26 cellular contexts compared by ENCODE assay signal in genomic region chr14:76019676-76020075, GRCh38. TPM values are rescaled to one million over a fixed set of nuclear protein-coding genes. Genes with fewer than 3 reads are reported as not detected.
DNase-seq lines count a peak whose midpoint lies in the region; ATAC-seq, FAIRE-seq and TF ChIP-seq lines count a peak whose summit lies in the region.
"Had no signal": no experiment of that assay in that cellular context is flagged by ENCODE, and none has a peak within 500 bp of the region (broad histone marks: within the 10 kb centered on the region; RNA-seq: fewer than 3 reads in every experiment).

No MANE protein-coding gene starts in this region.

- no TSS peak for BruUV-seq in K562 (replicated peaks; lab: Mats Ljungman, UMichigan)

- H4K20me1 ChIP-seq in K562 (replicated peaks; ENCODE audit: control insufficient read depth, insufficient read depth, low read length), result no peaks in the 10 kb centered on the region
- H4K20me1 ChIP-seq: BLaER1 treated with 17β-estradiol and CSF1 and Interleukin-3, amounts not matched to agents 10 nM and 100 nM had no signal

- in situ Hi-C loops in K562 (cut with MboI), result no loop called here

- TF ChIP-seq EP300 in K562 (IDR thresholded peaks at IDR 0.05; ENCODE audit: low read length), result no peak

- peaks cover 44% of the 10 kb centered on the region for H3K36me3 Mint-ChIP-seq in activated CD4-positive, alpha-beta memory T cell treated with anti-CD3 and anti-CD28 coated beads for 36 hours

- H3K27ac Mint-ChIP-seq in activated CD4-positive, alpha-beta memory T cell treated with anti-CD3 and anti-CD28 coated beads for 36 hours, result no peak overlapping the region
- H3K27ac Mint-ChIP-seq: CD14-positive monocyte; CD4-positive, alpha-beta T cell; GM23338; H9; HFFc6 had no signal

- no peak overlapping the region for H2AFZ ChIP-seq in K562 (ENCODE audit: low read depth, low read length)
- H2AFZ ChIP-seq: GM23338 had no signal

- POLR2A ChIA-PET in K562 (lab: Yijun Ruan, JAX), result no interaction called here
- POLR2A ChIA-PET in activated CD4-positive, alpha-beta memory T cell treated with anti-CD3 and anti-CD28 coated beads for 36 hours (lab: Charles Lee), result no interaction called here

- no peak overlapping the region for H3K9ac ChIP-seq in K562 (ENCODE audit: insufficient read depth in 1 of 2, low read depth in 2 of 2, low read length in 2 of 2)
- H3K9ac ChIP-seq: BLaER1 treated with 17β-estradiol and CSF1 and Interleukin-3, amounts not matched to agents 10 nM and 100 nM had no signal

- TF ChIP-seq CTCF in LNCaP clone FGC (IDR thresholded peaks at IDR 0.05; ENCODE audit: control insufficient read depth, extremely low read depth, insufficient read depth), result no peak
- TF ChIP-seq CTCF in K562 (IDR thresholded peaks at IDR 0.05 in 2 of 3, conservative IDR thresholded peaks at IDR 0.05 in 1 of 3; ENCODE audit: insufficient read depth in 2 of 3, low read depth in 1 of 3, low read length in 3 of 3), result no peak

- H3K4me3 Mint-ChIP-seq in activated CD4-positive, alpha-beta memory T cell treated with anti-CD3 and anti-CD28 coated beads for 36 hours, result no peak overlapping the region
- H3K4me3 Mint-ChIP-seq: CD14-positive monocyte; CD4-positive, alpha-beta T cell; CD8-positive, alpha-beta memory T cell; GM23338; H9; HFFc6 had no signal

- peak; percentile 6 for DNase-seq in NCI-H2227 (lab: John Stamatoyannopoulos, UW; ENCODE audit: unreplicated experiment)
- no peak for DNase-seq in NCI-H2227 treated with DMSO at 0.1 percent for 48 hours (lab: John Stamatoyannopoulos, UW)
- DNase-seq in LNCaP clone FGC (ENCODE audit: low read depth), result peak; percentile 17
- no peak for DNase-seq in K562 (ENCODE audit: extremely low read depth in 1 of 4, low spot score in 3 of 4)
- no peak for DNase-seq in activated CD4-positive, alpha-beta memory T cell treated with anti-CD3 and anti-CD28 coated beads for 36 hours
- DNase-seq in NCI-H146 (lab: John Stamatoyannopoulos, UW), result no peak
- DNase-seq: 8988T; ACHN; AML-193; BE2C; CD4-positive, alpha-beta T cell; CD8-positive, alpha-beta memory T cell; DMS 273 treated with DMSO at 0.1 percent for 48 hours; DND-41; H9; HFFc6 had no signal

- H3K9me3 ChIP-seq in K562 (replicated peaks; ENCODE audit: control insufficient read depth, insufficient read depth, low read depth, low read length), result 0 out of 2 replicates have a peak, but pooled peaks cover 2% of the 10 kb centered on the region
- H3K9me3 ChIP-seq: BE2C had no signal

- 67% methylated on average over 1 of the region's 2 CpGs for WGBS in K562 (ENCODE audit: insufficient coverage, low coverage, missing lambda C conversion rate)

- TF ChIP-seq RAD21 in K562 (CRISPR knock-in tag; conservative IDR thresholded peaks at IDR 0.05 in 1 of 2, IDR thresholded peaks at IDR 0.05 in 1 of 2), result no peak

- no peak overlapping the region for H3K27ac ChIP-seq in K562 (ENCODE audit: extremely low read depth, low read depth, low read length)
- H3K27ac ChIP-seq: A549; BLaER1 treated with 17β-estradiol and CSF1 and Interleukin-3, amounts not matched to agents 10 nM and 100 nM had no signal

- intact Hi-C loops in K562 (cut with micrococcal nuclease), result no loop called here
- intact Hi-C loops in activated CD4-positive, alpha-beta memory T cell treated with anti-CD3 and anti-CD28 coated beads for 36 hours (cut with micrococcal nuclease), result no loop called here

- no peaks in the 10 kb centered on the region for H3K27me3 ChIP-seq in K562 (ENCODE audit: control insufficient read depth in 2 of 2, insufficient read depth in 2 of 2, low read length in 2 of 2)
- H3K27me3 ChIP-seq: BE2C; BLaER1 treated with 17β-estradiol and CSF1 and Interleukin-3, amounts not matched to agents 10 nM and 100 nM had no signal

- no peaks in the 10 kb centered on the region for H3K79me2 ChIP-seq in K562 (ENCODE audit: control insufficient read depth, insufficient read depth, low read length)

- H3K4me2 ChIP-seq in K562 (ENCODE audit: insufficient read depth, low read length), result no peak overlapping the region
- H3K4me2 ChIP-seq: A549; BLaER1 treated with 17β-estradiol and CSF1 and Interleukin-3, amounts not matched to agents 10 nM and 100 nM; GM23338 had no signal

- no peaks in the 10 kb centered on the region for H3K9me1 ChIP-seq in K562 (ENCODE audit: control insufficient read depth, insufficient read depth, low read length)

- H3K4me1 Mint-ChIP-seq in activated CD4-positive, alpha-beta memory T cell treated with anti-CD3 and anti-CD28 coated beads for 36 hours (ENCODE audit: low read depth), result no peaks in the 10 kb centered on the region
- H3K4me1 Mint-ChIP-seq: CD14-positive monocyte; CD8-positive, alpha-beta memory T cell had no signal

- H3K4me1 ChIP-seq in K562 (replicated peaks in 1 of 2; ENCODE audit: control insufficient read depth in 2 of 2, insufficient read depth in 2 of 2, low read length in 2 of 2), result no peaks in the 10 kb centered on the region
- H3K4me1 ChIP-seq: A549, BE2C had no signal

- no peak for TF ChIP-seq POLR2A in K562 (conservative IDR thresholded peaks at IDR 0.05)

- H3K9me3 Mint-ChIP-seq in activated CD4-positive, alpha-beta memory T cell treated with anti-CD3 and anti-CD28 coated beads for 36 hours, result peaks cover 16% of the 10 kb centered on the region
- H3K9me3 Mint-ChIP-seq: GM23338 had no signal

- H3K4me3 ChIP-seq in LNCaP clone FGC (ENCODE audit: low read depth, low read length), result no peak overlapping the region
- no peak overlapping the region for H3K4me3 ChIP-seq in K562
- H3K4me3 ChIP-seq: A549; BLaER1 treated with 17β-estradiol and CSF1 and Interleukin-3, amounts not matched to agents 10 nM and 100 nM; GM23338 had no signal

- CTCF ChIA-PET in K562 (lab: Yijun Ruan, JAX; ENCODE audit: low intra/inter-chr PET ratio), result no interaction called here
- CTCF ChIA-PET in activated CD4-positive, alpha-beta memory T cell treated with anti-CD3 and anti-CD28 coated beads for 36 hours (lab: Charles Lee), result no interaction called here

- no peaks in the 10 kb centered on the region for H3K27me3 Mint-ChIP-seq in activated CD4-positive, alpha-beta memory T cell treated with anti-CD3 and anti-CD28 coated beads for 36 hours
- H3K27me3 Mint-ChIP-seq: CD4-positive, alpha-beta T cell; CD8-positive, alpha-beta memory T cell had no signal

- H3K36me3 ChIP-seq in K562 (ENCODE audit: control insufficient read depth, insufficient read depth, low read length), result no peaks in the 10 kb centered on the region
- H3K36me3 ChIP-seq: BE2C had no signal

- ATAC-seq in K562 (no peak), GM19467 (IDR thresholded peaks at IDR 0.05; ENCODE audit: unreplicated experiment) (no peak)
- ATAC-seq: A549, GM23338, HCT116 had no signal

- no peak for FAIRE-seq in K562 (lab: Jason Lieb, UNC)
- FAIRE-seq: A549, D721Med, G401.6, GM12892, GM19239 had no signal

TF ChIP-seq in K562, 482 proteins besides CTCF, POLR2A, EP300 and RAD21 (continues in another document):
- peak; percentile 48; the same call in 1 of the 2 replicates for TF ChIP-seq TRIM28 (IDR thresholded peaks at IDR 0.05)

RNA-seq across cellular contexts. Expression of gene IFT43, which starts 34.1 kb away (rescaled TPM):
- 10.3 and 12.6 TPM in 2 replicates for total RNA-seq in K562 (2011; cell fraction: chromatin; rRNA removed; ENCODE audit: low replicate concordance)
- 8.6 and 9.0 TPM in 2 replicates for total RNA-seq in K562 (2011; cell fraction: nucleolus; rRNA removed)
- 6.9 and 17.3 TPM in 2 replicates for total RNA-seq in K562 (2011; cell fraction: nucleoplasm; rRNA removed)
- 4.9 and 7.1 TPM in 2 replicates for total RNA-seq in K562 (2014; rRNA removed)
- 5.9 and 7.1 TPM in 2 replicates for total RNA-seq in K562 (2014; rRNA removed; fragmentation: Illumina TruSeq; extraction: Trizol)
- 6.0 and 6.4 TPM in 2 replicates for total RNA-seq in K562 (2015; rRNA removed; fragmentation: Illumina TruSeq; extraction: Trizol)
- 6.8 and 6.9 TPM in 2 replicates for total RNA-seq in K562 (2021)
- 9.7 and 12.5 TPM in 2 replicates for polyA plus RNA-seq in K562 (2011; rRNA removed)
- 5.2 and 10.4 TPM in 2 replicates for polyA plus RNA-seq in K562 (2011; cell fraction: cytosol; rRNA removed)
- polyA plus RNA-seq in K562 (2011; cell fraction: nucleus; rRNA removed), result 14.6 and 17.5 TPM in 2 replicates
- 8.4 and 16.1 TPM in 2 replicates for polyA plus RNA-seq in K562 (2012)
- polyA plus RNA-seq in K562 (2014; fragmentation: Illumina TruSeq; extraction: Trizol), result 5.4 and 8.0 TPM in 2 replicates
- polyA plus RNA-seq in K562 (2014; fragmentation: Nextera tagmentation; extraction: Ambion mirVana), result 10 to 100 TPM; 10.2 to 12.8 TPM
- 12.4 and 14.3 TPM in 2 replicates for polyA plus RNA-seq in K562 (2014; rRNA removed)
- polyA minus RNA-seq in K562 (2011; rRNA and poly(A)+ RNA removed), result 3.5 and 3.7 TPM in 2 replicates
- polyA minus RNA-seq in K562 (2011; cell fraction: cytosol; rRNA and poly(A)+ RNA removed), result 2.0 and 4.1 TPM in 2 replicates
- polyA minus RNA-seq in K562 (2011; cell fraction: nucleus; rRNA and poly(A)+ RNA removed), result 5.5 and 9.9 TPM in 2 replicates
- total RNA-seq in activated CD4-positive, alpha-beta memory T cell treated with anti-CD3 and anti-CD28 coated beads for 36 hours, result 10 to 100 TPM; 14.1 to 15.0 TPM

RNA-seq across cellular contexts. Expression of gene TGFB3, which starts 37.9 kb away (rescaled TPM):
- 4.2 and 6.7 TPM in 2 replicates for total RNA-seq in K562 (2011; cell fraction: chromatin; rRNA removed; ENCODE audit: low replicate concordance)
- total RNA-seq in K562 (2011; cell fraction: nucleolus; rRNA removed), result 3.2 and 4.5 TPM in 2 replicates
- total RNA-seq in K562 (2011; cell fraction: nucleoplasm; rRNA removed), result 4.0 and 4.4 TPM in 2 replicates
- total RNA-seq in K562 (2014; rRNA removed) (0.41 and 0.68 TPM in 2 replicates), K562 (2014; rRNA removed; fragmentation: Illumina TruSeq; extraction: Trizol) (0.54 and 0.69 TPM in 2 replicates), K562 (2015; rRNA removed; fragmentation: Illumina TruSeq; extraction: Trizol) (1.2 and 1.3 TPM in 2 replicates), K562 (2021) (1.9 and 2.3 TPM in 2 replicates)
- polyA plus RNA-seq in K562 (2011; rRNA removed) (1.6 and 2.5 TPM in 2 replicates), K562 (2014; fragmentation: Illumina TruSeq; extraction: Trizol) (1.0 and 1.4 TPM in 2 replicates), K562 (2014; fragmentation: Nextera tagmentation; extraction: Ambion mirVana) (under 1 TPM; 0.39 to 0.43 TPM), K562 (2014; rRNA removed) (2.0 TPM in 2 replicates)
- polyA plus RNA-seq in K562 (2011; cell fraction: cytosol; rRNA removed), result 1.0 and 1.7 TPM in 2 replicates
- 5.1 and 6.1 TPM in 2 replicates for polyA plus RNA-seq in K562 (2011; cell fraction: nucleus; rRNA removed)
- polyA plus RNA-seq in K562 (2012), result 0.60 and 0.83 TPM in 2 replicates
- polyA minus RNA-seq in K562 (2011; rRNA and poly(A)+ RNA removed), result 1.9 and 2.0 TPM in 2 replicates
- 0.29 and 1.8 TPM in 2 replicates for polyA minus RNA-seq in K562 (2011; cell fraction: cytosol; rRNA and poly(A)+ RNA removed)
- 1.8 and 3.3 TPM in 2 replicates for polyA minus RNA-seq in K562 (2011; cell fraction: nucleus; rRNA and poly(A)+ RNA removed)
- total RNA-seq in activated CD4-positive, alpha-beta memory T cell treated with anti-CD3 and anti-CD28 coated beads for 36 hours, result 1 to 10 TPM; 1.9 to 2.2 TPM

Comparison
In these comparisons a context has a peak if more than half of its experiments do, and no peak if none do; other contexts are left out.
1. DNase-seq: peak in NCI-H2227 (single experiment) and LNCaP clone FGC (single experiment); none in NCI-H2227 treated with DMSO at 0.1 percent for 48 hours (single experiment), K562 (0 of 4), activated CD4-positive, alpha-beta memory T cell treated with anti-CD3 and anti-CD28 coated beads for 36 hours (single experiment) and NCI-H146 (single experiment).